14 cellular contexts compared by ENCODE assay signal in genomic region chr10:26550774-26551526, GRCh38.
A peak's percentile ranks its signal among the peaks of the same experiment; 100 is the strongest.
DNase-seq lines count a peak whose midpoint lies in the region; ATAC-seq, FAIRE-seq and TF ChIP-seq lines count a peak whose summit lies in the region.
"Had no signal": no experiment of that assay in that cellular context is flagged by ENCODE, and none has a peak within 500 bp of the region (broad histone marks: within the 10 kb centered on the region; RNA-seq: fewer than 3 reads in every experiment).

No MANE protein-coding gene starts in this region.

- no peak for TF ChIP-seq POLR2A in HepG2 (IDR thresholded peaks at IDR 0.05; ENCODE audit: insufficient read depth in 1 of 2, low read depth in 2 of 2, low read length in 2 of 2)
- no peak for TF ChIP-seq POLR2A in esophagus squamous epithelium (IDR thresholded peaks at IDR 0.05)

- no peaks in the 10 kb centered on the region for H3K4me1 ChIP-seq in OCI-LY1 (ENCODE audit: insufficient read depth, low read length, severe bottlenecking)
- H3K4me1 ChIP-seq in HepG2 (ENCODE audit: insufficient read depth, low read length), result peaks cover 2% of the 10 kb centered on the region
- H3K4me1 ChIP-seq in ascending aorta, result no peaks in the 10 kb centered on the region
- peaks cover 0 to 8% (median 5%) of the 10 kb centered on the region in 3 donors for H3K4me1 ChIP-seq in esophagus squamous epithelium

- TF ChIP-seq EP300 in HepG2 (IDR thresholded peaks at IDR 0.05; ENCODE audit: low read depth in 2 of 2, low read length in 2 of 2) (no peak), HepG2 (CRISPR knock-in tag; IDR thresholded peaks at IDR 0.05; ENCODE audit: borderline replicate concordance) (no peak)

- no peaks in the 10 kb centered on the region; the same call in 1 of the 2 replicates for H3F3A ChIP-seq in OCI-LY1 (ENCODE audit: insufficient read depth, low read length)

- BruUV-seq in HepG2 (replicated peaks; lab: Mats Ljungman, UMichigan), result no TSS peak

- peak; percentile 95 for ATAC-seq in HepG2
- ATAC-seq: naive thymus-derived CD4-positive, alpha-beta T cell had no signal

- DNase-seq in H7, result peak; percentile 54
- DNase-seq in HepG2 (ENCODE audit: low spot score), result peak; percentile 27
- no peak for DNase-seq in ascending aorta (ENCODE audit: low spot score in 2 of 2)
- DNase-seq in DMS79 (lab: John Stamatoyannopoulos, UW), result no peak
- no peak for DNase-seq in esophagus squamous epithelium (lab: John Stamatoyannopoulos, UW)
- DNase-seq in amygdala (lab: John Stamatoyannopoulos, UW), result no peak
- DNase-seq: activated naive CD4-positive, alpha-beta T cell treated with anti-CD3 and anti-CD28 coated beads for 36 hours; DND-41; naive thymus-derived CD4-positive, alpha-beta T cell; NCI-H1417; stimulated activated CD4-positive, alpha-beta T cell treated with anti-CD3 and anti-CD28 coated beads, Interleukin-1b, Interleukin-23, amount 100 ng/mL, for 48 hours had no signal

- H3K9ac ChIP-seq in OCI-LY1 (ENCODE audit: low read length) (no peak overlapping the region), HepG2 (ENCODE audit: insufficient read depth, low read depth, low read length) (no peak overlapping the region)

- H3K4me3 ChIP-seq in H7 (ENCODE audit: insufficient read depth, low read depth, low read length), result no peak overlapping the region
- H3K4me3 ChIP-seq in OCI-LY1 (ENCODE audit: low read depth, low read length, poor library complexity, severe bottlenecking), result no peak overlapping the region
- H3K4me3 ChIP-seq in HepG2 (replicated peaks in 1 of 3; ENCODE audit: insufficient read depth in 1 of 3, low read depth in 2 of 3, low read length in 3 of 3), result no peak overlapping the region
- no peak overlapping the region for H3K4me3 ChIP-seq in ascending aorta
- H3K4me3 ChIP-seq in esophagus squamous epithelium, result no peak overlapping the region
- H3K4me3 ChIP-seq: suprapubic skin had no signal

- WGBS in HepG2 (ENCODE audit: low lambda C conversion rate), result 36% methylated on average over 11 of the region's 15 CpGs
- 75% methylated on average over 11 to 15 of the region's 15 CpGs for WGBS in esophagus squamous epithelium, 2 donors

- H4K20me1 ChIP-seq in OCI-LY1 (ENCODE audit: insufficient read depth, low read length) (no peaks in the 10 kb centered on the region), HepG2 (ENCODE audit: insufficient read depth, low read length) (no peaks in the 10 kb centered on the region)

- H3K27ac ChIP-seq in OCI-LY1 (ENCODE audit: low read depth, low read length, poor library complexity, severe bottlenecking) (no peak overlapping the region), HepG2 (ENCODE audit: extremely low read length, insufficient read depth, low read length) (no peak overlapping the region), ascending aorta (no peak overlapping the region), esophagus squamous epithelium (no peak overlapping the region)
- H3K27ac ChIP-seq: suprapubic skin had no signal

- H3K27me3 ChIP-seq in H7 (ENCODE audit: control insufficient read depth, insufficient read depth, low read length) (no peaks in the 10 kb centered on the region), OCI-LY1 (ENCODE audit: insufficient read depth, low read length) (no peaks in the 10 kb centered on the region), HepG2 (ENCODE audit: control insufficient read depth in 1 of 2, insufficient read depth in 2 of 2, low read length in 2 of 2) (no peaks in the 10 kb centered on the region; a peak in 1 of 5 replicates), ascending aorta (no peaks in the 10 kb centered on the region), esophagus squamous epithelium (peaks cover 0 to 6% (median 0%) of the 10 kb centered on the region in 4 donors)
- H3K27me3 ChIP-seq: suprapubic skin had no signal

- no peak for FAIRE-seq in HepG2 (lab: Jason Lieb, UNC)

- TF ChIP-seq RAD21 in HepG2 (CRISPR knock-in tag; IDR thresholded peaks at IDR 0.05), result no peak

- in situ Hi-C loops in HepG2 (cut with HindIII; ENCODE audit: extremely low pct_ligation_motif_present, low pct_unique_long_range_greater_than_20kb), result no loop called here

- H3K79me2 ChIP-seq in OCI-LY1 (ENCODE audit: insufficient read depth, low read length), result peaks cover 8% of the 10 kb centered on the region; the same call in 1 of the 2 replicates
- H3K79me2 ChIP-seq in HepG2 (ENCODE audit: insufficient read depth, low read length), result no peaks in the 10 kb centered on the region

- no peaks in the 10 kb centered on the region for H3K9me2 ChIP-seq in OCI-LY1 (ENCODE audit: low read depth, low read length)

- CTCF ChIA-PET in HepG2 (lab: Yijun Ruan, JAX; ENCODE audit: low intra/inter-chr PET ratio, low total read pairs), result no interaction called here

- intact Hi-C loops in HepG2 (cut with micrococcal nuclease; ENCODE audit: unreplicated experiment), result no loop called here
- intact Hi-C loops in ascending aorta (cut with DNase I), result no loop called here
- intact Hi-C loops in esophagus squamous epithelium (cut with DNase I), result loop anchor here (10.0 kb wide), 1 partner anchor 676 kb away; no protein-coding TSS in a partner anchor

- POLR2A ChIA-PET in HepG2 (lab: Yijun Ruan, JAX), result no interaction called here

- no peaks in the 10 kb centered on the region for H3K9me3 ChIP-seq in OCI-LY1 (ENCODE audit: low read length)
- no peaks in the 10 kb centered on the region for H3K9me3 ChIP-seq in HepG2 (ENCODE audit: low read length)
- H3K9me3 ChIP-seq in ascending aorta, result peaks cover 0 to 8% of the 10 kb centered on the region in 2 donors
- peaks cover 0 to 7% (median 4%) of the 10 kb centered on the region in 3 donors for H3K9me3 ChIP-seq in esophagus squamous epithelium
- H3K9me3 ChIP-seq: suprapubic skin had no signal

- peak; percentile 37; the same call in 2 of the 3 replicates for TF ChIP-seq CTCF in GM12872 (IDR thresholded peaks at IDR 0.05; ENCODE audit: insufficient read depth, low read depth, low read length)
- peak; percentile 30; the same call in 1 of the 2 replicates for TF ChIP-seq CTCF in OCI-LY1 (IDR thresholded peaks at IDR 0.05; ENCODE audit: low read length)
- TF ChIP-seq CTCF in HepG2 (CRISPR knock-in tag; IDR thresholded peaks at IDR 0.05), result peak; percentile 48
- TF ChIP-seq CTCF in ascending aorta (IDR thresholded peaks at IDR 0.05), result no peak
- TF ChIP-seq CTCF in esophagus squamous epithelium (IDR thresholded peaks at IDR 0.05), result peak in 1 of 6 experiments; percentile 22

- H3K4me2 ChIP-seq in OCI-LY1 (ENCODE audit: low read length) (no peak overlapping the region), HepG2 (ENCODE audit: low read depth, low read length) (no peak overlapping the region)

- H3K36me3 ChIP-seq in H7 (replicated peaks; ENCODE audit: control insufficient read depth, insufficient read depth, low read length), result no peaks in the 10 kb centered on the region
- H3K36me3 ChIP-seq in OCI-LY1 (ENCODE audit: insufficient read depth, low read length), result peaks cover 99% of the 10 kb centered on the region
- H3K36me3 ChIP-seq in HepG2 (replicated peaks in 1 of 2; ENCODE audit: control insufficient read depth in 1 of 2, insufficient read depth in 2 of 2, low read length in 2 of 2), result no peaks in the 10 kb centered on the region
- H3K36me3 ChIP-seq in ascending aorta, result no peaks in the 10 kb centered on the region
- no peaks in the 10 kb centered on the region for H3K36me3 ChIP-seq in esophagus squamous epithelium
- H3K36me3 ChIP-seq: suprapubic skin had no signal

- H2AFZ ChIP-seq in OCI-LY1 (ENCODE audit: low read length) (no peak overlapping the region), HepG2 (ENCODE audit: low read length) (no peak overlapping the region)

TF ChIP-seq in HepG2, 621 proteins besides CTCF, POLR2A, EP300 and RAD21:
- TF ChIP-seq STAG1 (CRISPR knock-in tag; IDR thresholded peaks at IDR 0.05) (peak; percentile 56), MAFK (conservative IDR thresholded peaks at IDR 0.05 in 1 of 2, IDR thresholded peaks at IDR 0.05 in 1 of 2; ENCODE audit: low read length in 2 of 2) (no peak), STAT5B (CRISPR knock-in tag; IDR thresholded peaks at IDR 0.05) (no peak), ZBTB26 (CRISPR knock-in tag; IDR thresholded peaks at IDR 0.05; ENCODE audit: borderline replicate concordance) (no peak), SMC3 (IDR thresholded peaks at IDR 0.05; ENCODE audit: low read length) (0 out of 2 replicates have a peak, but pooled peaks have one; percentile 18)

Comparison
In these comparisons a context has a peak if more than half of its experiments do, and no peak if none do; other contexts are left out.
1. CTCF ChIP-seq: peak in GM12872 (single experiment), OCI-LY1 (single experiment) and HepG2 (single experiment); none in ascending aorta (0 of 3).
2. DNase-seq: peak in H7 (single experiment) and HepG2 (single experiment); none in ascending aorta (0 of 2), DMS79 (single experiment), esophagus squamous epithelium (single experiment) and amygdala (0 of 56).